1 cellular context compared by ENCODE assay signal in genomic region chr16:50735629-50736122, GRCh38.
TF ChIP-seq lines count a peak whose summit lies in the region.

No MANE protein-coding gene starts in this region.

TF ChIP-seq in GM12878, 131 proteins besides CTCF, POLR2A, EP300 and RAD21 (continued from another document and continues in another):
- TF ChIP-seq USF1 (IDR thresholded peaks at IDR 0.05; ENCODE audit: borderline replicate concordance, extremely low read length, insufficient read depth, low read depth, low read length) (no peak), ZBED1 (IDR thresholded peaks at IDR 0.05; ENCODE audit: borderline replicate concordance) (peak; percentile 71), NR2C2 (IDR thresholded peaks at IDR 0.05; ENCODE audit: borderline replicate concordance, control insufficient read depth, insufficient read length, low read depth) (no peak), ZBTB4 (CRISPR knock-in tag; IDR thresholded peaks at IDR 0.05) (no peak), TCF12 (IDR thresholded peaks at IDR 0.05; ENCODE audit: low read depth, low read length) (peak; percentile 79), DPF2 (IDR thresholded peaks at IDR 0.05) (peak; percentile 91; the same call in 1 of the 2 replicates), RCOR1 (conservative IDR thresholded peaks at IDR 0.05; ENCODE audit: low read depth, low read length) (no peak), PKNOX1 (IDR thresholded peaks at IDR 0.05) (no peak; the same call in 1 of the 2 replicates), CBX3 (IDR thresholded peaks at IDR 0.05; ENCODE audit: borderline replicate concordance, low read depth) (no peak), PAX5 (IDR thresholded peaks at IDR 0.05; ENCODE audit: borderline replicate concordance, low read depth, low read length) (peak; percentile 63; the same call in 1 of the 2 replicates), ELK1 (IDR thresholded peaks at IDR 0.05; ENCODE audit: low read depth, low read length) (no peak), YBX1 (IDR thresholded peaks at IDR 0.05) (no peak), MTA3 (IDR thresholded peaks at IDR 0.05; ENCODE audit: borderline replicate concordance, low read length) (peak; percentile 25; the same call in 1 of the 2 replicates), ZNF24 (IDR thresholded peaks at IDR 0.05) (no peak), ATF7 (IDR thresholded peaks at IDR 0.05; ENCODE audit: low read depth) (peak; percentile 87), YY1 (IDR thresholded peaks at IDR 0.05; ENCODE audit: low read depth, low read length) (peak; percentile 28; the same call in 1 of the 2 replicates), KLF5 (IDR thresholded peaks at IDR 0.05; ENCODE audit: partially characterized antibody) (no peak), TCF7 (IDR thresholded peaks at IDR 0.05; ENCODE audit: borderline replicate concordance) (no peak), STAT1 (conservative IDR thresholded peaks at IDR 0.05) (no peak), SRF (IDR thresholded peaks at IDR 0.05; ENCODE audit: low read depth in 2 of 2, low read length in 2 of 2) (no peak), BCLAF1 (IDR thresholded peaks at IDR 0.05) (no peak), IKZF2 (IDR thresholded peaks at IDR 0.05) (peak; percentile 99), BMI1 (IDR thresholded peaks at IDR 0.05; ENCODE audit: borderline replicate concordance) (no peak; the same call in 1 of the 2 replicates), MEF2A (IDR thresholded peaks at IDR 0.05; ENCODE audit: insufficient read depth, low read depth, low read length) (0 out of 2 replicates have a peak, but pooled peaks have one; percentile 62), WRNIP1 (IDR thresholded peaks at IDR 0.05; ENCODE audit: borderline replicate concordance, low read depth, low read length) (no peak), PAX8 (IDR thresholded peaks at IDR 0.05) (no peak), SMC3 (IDR thresholded peaks at IDR 0.05; ENCODE audit: borderline replicate concordance, low read length) (0 out of 2 replicates have a peak, but pooled peaks have one; percentile 11), NRF1 (conservative IDR thresholded peaks at IDR 0.05; ENCODE audit: low read depth, low read length) (no peak), IRF4 (IDR thresholded peaks at IDR 0.05; ENCODE audit: low read depth, low read length) (peak; percentile 89), CHD1 (IDR thresholded peaks at IDR 0.05; ENCODE audit: low read depth, low read length) (no peak), HDGF (IDR thresholded peaks at IDR 0.05) (peak; percentile 79; the same call in 1 of the 2 replicates), JUND (IDR thresholded peaks at IDR 0.05; ENCODE audit: low read depth, low read length) (no peak), CHD2 (IDR thresholded peaks at IDR 0.05; ENCODE audit: borderline replicate concordance, low read depth, low read length) (no peak; the same call in 1 of the 2 replicates), NKRF (conservative IDR thresholded peaks at IDR 0.05) (no peak), KDM1A (IDR thresholded peaks at IDR 0.05; ENCODE audit: borderline replicate concordance) (no peak), RAD51 (IDR thresholded peaks at IDR 0.05) (no peak), MEF2B (IDR thresholded peaks at IDR 0.05; ENCODE audit: partially characterized antibody, poor library complexity, severe bottlenecking) (peak; percentile 81), IKZF1 (conservative IDR thresholded peaks at IDR 0.05) (peak; percentile 98)
- TF ChIP-seq, protein P1, sequence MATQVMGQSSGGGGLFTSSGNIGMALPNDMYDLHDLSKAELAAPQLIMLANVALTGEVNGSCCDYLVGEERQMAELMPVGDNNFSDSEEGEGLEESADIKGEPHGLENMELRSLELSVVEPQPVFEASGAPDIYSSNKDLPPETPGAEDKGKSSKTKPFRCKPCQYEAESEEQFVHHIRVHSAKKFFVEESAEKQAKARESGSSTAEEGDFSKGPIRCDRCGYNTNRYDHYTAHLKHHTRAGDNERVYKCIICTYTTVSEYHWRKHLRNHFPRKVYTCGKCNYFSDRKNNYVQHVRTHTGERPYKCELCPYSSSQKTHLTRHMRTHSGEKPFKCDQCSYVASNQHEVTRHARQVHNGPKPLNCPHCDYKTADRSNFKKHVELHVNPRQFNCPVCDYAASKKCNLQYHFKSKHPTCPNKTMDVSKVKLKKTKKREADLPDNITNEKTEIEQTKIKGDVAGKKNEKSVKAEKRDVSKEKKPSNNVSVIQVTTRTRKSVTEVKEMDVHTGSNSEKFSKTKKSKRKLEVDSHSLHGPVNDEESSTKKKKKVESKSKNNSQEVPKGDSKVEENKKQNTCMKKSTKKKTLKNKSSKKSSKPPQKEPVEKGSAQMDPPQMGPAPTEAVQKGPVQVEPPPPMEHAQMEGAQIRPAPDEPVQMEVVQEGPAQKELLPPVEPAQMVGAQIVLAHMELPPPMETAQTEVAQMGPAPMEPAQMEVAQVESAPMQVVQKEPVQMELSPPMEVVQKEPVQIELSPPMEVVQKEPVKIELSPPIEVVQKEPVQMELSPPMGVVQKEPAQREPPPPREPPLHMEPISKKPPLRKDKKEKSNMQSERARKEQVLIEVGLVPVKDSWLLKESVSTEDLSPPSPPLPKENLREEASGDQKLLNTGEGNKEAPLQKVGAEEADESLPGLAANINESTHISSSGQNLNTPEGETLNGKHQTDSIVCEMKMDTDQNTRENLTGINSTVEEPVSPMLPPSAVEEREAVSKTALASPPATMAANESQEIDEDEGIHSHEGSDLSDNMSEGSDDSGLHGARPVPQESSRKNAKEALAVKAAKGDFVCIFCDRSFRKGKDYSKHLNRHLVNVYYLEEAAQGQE (IDR thresholded peaks at IDR 0.05; ENCODE audit: low read depth, low read length) = no peak
- TF ChIP-seq, protein P2, sequence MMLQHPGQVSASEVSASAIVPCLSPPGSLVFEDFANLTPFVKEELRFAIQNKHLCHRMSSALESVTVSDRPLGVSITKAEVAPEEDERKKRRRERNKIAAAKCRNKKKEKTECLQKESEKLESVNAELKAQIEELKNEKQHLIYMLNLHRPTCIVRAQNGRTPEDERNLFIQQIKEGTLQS (IDR thresholded peaks at IDR 0.05; ENCODE audit: borderline replicate concordance, extremely low read depth, low read depth, low read length) = no peak
- TF ChIP-seq, protein P3, sequence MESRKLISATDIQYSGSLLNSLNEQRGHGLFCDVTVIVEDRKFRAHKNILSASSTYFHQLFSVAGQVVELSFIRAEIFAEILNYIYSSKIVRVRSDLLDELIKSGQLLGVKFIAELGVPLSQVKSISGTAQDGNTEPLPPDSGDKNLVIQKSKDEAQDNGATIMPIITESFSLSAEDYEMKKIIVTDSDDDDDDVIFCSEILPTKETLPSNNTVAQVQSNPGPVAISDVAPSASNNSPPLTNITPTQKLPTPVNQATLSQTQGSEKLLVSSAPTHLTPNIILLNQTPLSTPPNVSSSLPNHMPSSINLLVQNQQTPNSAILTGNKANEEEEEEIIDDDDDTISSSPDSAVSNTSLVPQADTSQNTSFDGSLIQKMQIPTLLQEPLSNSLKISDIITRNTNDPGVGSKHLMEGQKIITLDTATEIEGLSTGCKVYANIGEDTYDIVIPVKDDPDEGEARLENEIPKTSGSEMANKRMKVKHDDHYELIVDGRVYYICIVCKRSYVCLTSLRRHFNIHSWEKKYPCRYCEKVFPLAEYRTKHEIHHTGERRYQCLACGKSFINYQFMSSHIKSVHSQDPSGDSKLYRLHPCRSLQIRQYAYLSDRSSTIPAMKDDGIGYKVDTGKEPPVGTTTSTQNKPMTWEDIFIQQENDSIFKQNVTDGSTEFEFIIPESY (IDR thresholded peaks at IDR 0.05) = no peak
- TF ChIP-seq, protein P4, sequence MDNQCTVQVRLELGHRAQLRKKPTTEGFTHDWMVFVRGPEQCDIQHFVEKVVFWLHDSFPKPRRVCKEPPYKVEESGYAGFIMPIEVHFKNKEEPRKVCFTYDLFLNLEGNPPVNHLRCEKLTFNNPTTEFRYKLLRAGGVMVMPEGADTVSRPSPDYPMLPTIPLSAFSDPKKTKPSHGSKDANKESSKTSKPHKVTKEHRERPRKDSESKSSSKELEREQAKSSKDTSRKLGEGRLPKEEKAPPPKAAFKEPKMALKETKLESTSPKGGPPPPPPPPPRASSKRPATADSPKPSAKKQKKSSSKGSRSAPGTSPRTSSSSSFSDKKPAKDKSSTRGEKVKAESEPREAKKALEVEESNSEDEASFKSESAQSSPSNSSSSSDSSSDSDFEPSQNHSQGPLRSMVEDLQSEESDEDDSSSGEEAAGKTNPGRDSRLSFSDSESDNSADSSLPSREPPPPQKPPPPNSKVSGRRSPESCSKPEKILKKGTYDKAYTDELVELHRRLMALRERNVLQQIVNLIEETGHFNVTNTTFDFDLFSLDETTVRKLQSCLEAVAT (IDR thresholded peaks at IDR 0.05) = peak; percentile 75
